21 cellular contexts compared by ENCODE assay signal in genomic region chr4:188869581-188869980, GRCh38.
"Had no signal": no experiment of that assay in that cellular context is flagged by ENCODE, and none has a peak within 500 bp of the region (broad histone marks: within the 10 kb centered on the region; RNA-seq: fewer than 3 reads in every experiment).

No MANE protein-coding gene starts in this region.

- H3K27ac ChIP-seq: esophagus muscularis mucosa, prostate gland, thoracic aorta, upper lobe of left lung had no signal

- H3K27me3 ChIP-seq: esophagus muscularis mucosa, upper lobe of left lung had no signal

- H3K27me3 Mint-ChIP-seq: activated CD4-positive, alpha-beta T cell treated with anti-CD3 and anti-CD28 coated beads, Interleukin-2, amount 10 ng/mL, durations not matched to agents 7 days and 5 days; stimulated activated naive CD8-positive, alpha-beta T cell treated with anti-CD3 and anti-CD28 coated beads, Interleukin-15, amount 100 ng/mL, for 72 hours; T-cell had no signal

- H3K4me3 ChIP-seq: esophagus muscularis mucosa, lung, prostate gland, thoracic aorta, upper lobe of left lung had no signal

- ATAC-seq: activated naive CD4-positive, alpha-beta T cell treated with anti-CD3 and anti-CD28 coated beads, Interleukin-2, amount 50 U/mL, for 72 hours; activated T-cell treated with anti-CD3 and anti-CD28 coated beads, Interleukin-2, amount 50 U/mL, for 72 hours; left lobe of liver; right cardiac atrium; SK-N-SH treated with all-trans-retinoic acid at 6 μM for 48 hours; stimulated activated naive CD8-positive, alpha-beta T cell treated with anti-CD3 and anti-CD28 coated beads, Interleukin-15, amount 100 ng/mL, for 72 hours; T-cell had no signal

- H3K27ac Mint-ChIP-seq: activated CD4-positive, alpha-beta T cell treated with anti-CD3 and anti-CD28 coated beads, Interleukin-2, amount 10 ng/mL, durations not matched to agents 7 days and 5 days; activated naive CD4-positive, alpha-beta T cell treated with anti-CD3 and anti-CD28 coated beads, Interleukin-2, amount 50 U/mL, for 72 hours; activated T-cell treated with anti-CD3 and anti-CD28 coated beads, Interleukin-2, amount 50 U/mL, for 72 hours; stimulated activated naive CD8-positive, alpha-beta T cell treated with anti-CD3 and anti-CD28 coated beads, Interleukin-15, amount 100 ng/mL, for 72 hours; T-cell had no signal

- H3K4me3 Mint-ChIP-seq: activated CD4-positive, alpha-beta T cell treated with anti-CD3 and anti-CD28 coated beads, Interleukin-2, amount 10 ng/mL, durations not matched to agents 7 days and 5 days; activated T-cell treated with anti-CD3 and anti-CD28 coated beads, Interleukin-2, amount 50 U/mL, for 72 hours; stimulated activated naive CD8-positive, alpha-beta T cell treated with anti-CD3 and anti-CD28 coated beads, Interleukin-15, amount 100 ng/mL, for 72 hours; T-cell had no signal

- DNase-seq: activated CD4-positive, alpha-beta T cell treated with anti-CD3 and anti-CD28 coated beads, Interleukin-2, amount 10 ng/mL, durations not matched to agents 7 days and 5 days; activated CD8-positive, alpha-beta memory T cell treated with anti-CD3 and anti-CD28 coated beads for 24 hours; activated gamma-delta T cell treated with Interleukin-2 at 50 U/mL for 16 hours; activated T-cell treated with anti-CD3 and anti-CD28 coated beads, Interleukin-2, amount 50 U/mL, for 72 hours; effector memory CD4-positive, alpha-beta T cell; hypothalamus; right cardiac atrium; SIG-M5; small intestine; stimulated activated CD4-positive, alpha-beta T cell treated with anti-CD3 and anti-CD28 coated beads, Interleukin-4, amount 100 ng/mL, for 1 hour; stimulated activated naive CD8-positive, alpha-beta T cell treated with anti-CD3 and anti-CD28 coated beads, Interleukin-15, amount 100 ng/mL, for 72 hours; T-cell; T-helper 9 cell; upper lobe of left lung had no signal

- H3K4me1 ChIP-seq: esophagus muscularis mucosa, prostate gland, upper lobe of left lung had no signal

- H3K36me3 Mint-ChIP-seq: T-cell had no signal

- H3K4me1 Mint-ChIP-seq: activated CD4-positive, alpha-beta T cell treated with anti-CD3 and anti-CD28 coated beads, Interleukin-2, amount 10 ng/mL, durations not matched to agents 7 days and 5 days; stimulated activated naive CD8-positive, alpha-beta T cell treated with anti-CD3 and anti-CD28 coated beads, Interleukin-15, amount 100 ng/mL, for 72 hours; T-cell had no signal

- H3K36me3 ChIP-seq: esophagus muscularis mucosa, prostate gland, thoracic aorta, upper lobe of left lung had no signal

- H3K9me3 ChIP-seq: esophagus muscularis mucosa, prostate gland, thoracic aorta, upper lobe of left lung had no signal
